1 cellular context compared by ENCODE assay signal in the genomic region with DNA sequence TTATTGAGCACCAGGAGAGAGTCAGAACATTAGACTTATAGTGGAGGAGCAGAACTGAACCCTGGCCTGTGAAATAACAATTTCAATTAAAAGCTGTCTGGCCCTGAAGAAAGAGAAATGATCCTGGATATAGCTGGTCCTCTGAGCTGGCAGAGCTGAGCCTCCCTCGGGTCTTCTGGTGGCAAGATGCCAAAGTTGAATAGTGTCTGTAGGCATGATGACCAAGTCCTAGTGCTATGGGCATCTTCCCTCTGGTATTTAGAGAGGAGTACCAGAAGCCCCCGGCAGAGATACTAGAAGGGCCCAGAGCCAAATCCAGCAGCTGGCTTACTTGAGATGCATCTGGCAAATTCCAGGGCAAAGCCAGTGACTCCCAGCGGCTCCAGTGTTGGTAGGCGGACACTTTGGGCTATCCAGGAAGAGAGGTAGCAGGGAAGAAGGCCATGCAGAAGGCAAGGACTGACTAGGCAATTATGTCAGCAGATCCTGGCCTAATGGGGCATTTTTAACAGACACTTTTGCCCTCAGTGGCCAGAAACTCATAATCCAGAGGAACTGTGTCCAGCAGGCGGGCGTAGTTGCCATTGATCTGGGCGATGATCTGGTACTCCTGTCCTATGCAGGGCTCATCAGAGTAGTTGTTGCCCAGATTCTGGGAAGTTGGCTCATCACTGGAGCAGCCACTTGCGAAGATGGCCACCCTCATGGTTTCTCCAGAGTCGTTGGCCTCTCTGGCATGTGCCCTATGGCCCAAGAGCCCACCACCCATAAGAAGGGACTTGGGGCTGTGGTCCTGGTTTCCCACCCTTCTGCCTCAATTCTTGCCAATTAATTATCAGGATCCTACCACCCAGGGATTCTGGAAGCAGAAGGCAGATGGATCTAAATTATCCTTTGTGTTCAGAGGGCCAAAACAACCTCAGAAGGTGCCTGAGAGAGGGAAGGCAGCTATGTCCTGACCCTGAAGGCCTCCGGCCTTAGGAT.
TF ChIP-seq lines count a peak whose summit lies in the region.

No MANE protein-coding gene starts in this region.

TF ChIP-seq in K562, 482 proteins besides CTCF, POLR2A, EP300 and RAD21 (continued from another document and continues in another):
- TF ChIP-seq, protein P1, sequence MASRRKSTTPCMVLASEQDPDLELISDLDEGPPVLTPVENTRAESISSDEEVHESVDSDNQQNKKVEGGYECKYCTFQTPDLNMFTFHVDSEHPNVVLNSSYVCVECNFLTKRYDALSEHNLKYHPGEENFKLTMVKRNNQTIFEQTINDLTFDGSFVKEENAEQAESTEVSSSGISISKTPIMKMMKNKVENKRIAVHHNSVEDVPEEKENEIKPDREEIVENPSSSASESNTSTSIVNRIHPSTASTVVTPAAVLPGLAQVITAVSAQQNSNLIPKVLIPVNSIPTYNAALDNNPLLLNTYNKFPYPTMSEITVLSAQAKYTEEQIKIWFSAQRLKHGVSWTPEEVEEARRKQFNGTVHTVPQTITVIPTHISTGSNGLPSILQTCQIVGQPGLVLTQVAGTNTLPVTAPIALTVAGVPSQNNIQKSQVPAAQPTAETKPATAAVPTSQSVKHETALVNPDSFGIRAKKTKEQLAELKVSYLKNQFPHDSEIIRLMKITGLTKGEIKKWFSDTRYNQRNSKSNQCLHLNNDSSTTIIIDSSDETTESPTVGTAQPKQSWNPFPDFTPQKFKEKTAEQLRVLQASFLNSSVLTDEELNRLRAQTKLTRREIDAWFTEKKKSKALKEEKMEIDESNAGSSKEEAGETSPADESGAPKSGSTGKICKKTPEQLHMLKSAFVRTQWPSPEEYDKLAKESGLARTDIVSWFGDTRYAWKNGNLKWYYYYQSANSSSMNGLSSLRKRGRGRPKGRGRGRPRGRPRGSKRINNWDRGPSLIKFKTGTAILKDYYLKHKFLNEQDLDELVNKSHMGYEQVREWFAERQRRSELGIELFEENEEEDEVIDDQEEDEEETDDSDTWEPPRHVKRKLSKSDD (conservative IDR thresholded peaks at IDR 0.05; ENCODE audit: low read length), result no peak
- TF ChIP-seq ZBTB17 (CRISPR knock-in tag; IDR thresholded peaks at IDR 0.05) (0 out of 2 replicates have a peak, but pooled peaks have one; percentile 55), PML (IDR thresholded peaks at IDR 0.05; ENCODE audit: low read length) (peak; percentile 17), ZNF239 (CRISPR knock-in tag; IDR thresholded peaks at IDR 0.05) (no peak), U2AF1 (optimal IDR thresholded peaks at IDR 0.05; ENCODE audit: low read depth, low read length) (no peak), CEBPG (CRISPR knock-in tag; IDR thresholded peaks at IDR 0.05) (no peak), CEBPG (tag; conservative IDR thresholded peaks at IDR 0.05 in 1 of 2, IDR thresholded peaks at IDR 0.05 in 1 of 2) (no peak), ATF4 (CRISPR knock-in tag; IDR thresholded peaks at IDR 0.05) (peak; percentile 55), TAF15 (IDR thresholded peaks at IDR 0.05; ENCODE audit: low read depth, low read length) (no peak), FOXK1 (CRISPR knock-in tag; IDR thresholded peaks at IDR 0.05; ENCODE audit: borderline replicate concordance) (no peak), PHTF2 (CRISPR knock-in tag; IDR thresholded peaks at IDR 0.05) (peak; percentile 71; the same call in 1 of the 2 replicates), SRSF1 (IDR thresholded peaks at IDR 0.05; ENCODE audit: low read depth, low read length) (no peak), FOS (IDR thresholded peaks at IDR 0.05; ENCODE audit: extremely low read depth, insufficient read length) (no peak), IRF1 (CRISPR knock-in tag; IDR thresholded peaks at IDR 0.05; ENCODE audit: borderline replicate concordance) (no peak), ATF7 (IDR thresholded peaks at IDR 0.05) (no peak), RERE (CRISPR knock-in tag; IDR thresholded peaks at IDR 0.05; ENCODE audit: borderline replicate concordance) (no peak), BRD9 (IDR thresholded peaks at IDR 0.05; ENCODE audit: low read depth, partially characterized antibody) (no peak), KDM5B (IDR thresholded peaks at IDR 0.05; ENCODE audit: insufficient replicate concordance, low read depth, low read length) (peak; percentile 42), ZC3H11A (IDR thresholded peaks at IDR 0.05; ENCODE audit: low read depth, low read length) (no peak), GTF2A2 (tag; IDR thresholded peaks at IDR 0.05) (no peak), ZBTB26 (CRISPR knock-in tag; IDR thresholded peaks at IDR 0.05) (no peak), ZNF518B (CRISPR knock-in tag; IDR thresholded peaks at IDR 0.05) (no peak), ZNF785 (CRISPR knock-in tag; IDR thresholded peaks at IDR 0.05) (no peak), ZC3H8 (IDR thresholded peaks at IDR 0.05) (no peak), ZNF592 (IDR thresholded peaks at IDR 0.05) (peak; percentile 38; the same call in 1 of the 2 replicates), CBFA2T3 (IDR thresholded peaks at IDR 0.05) (no peak), TCFL5 (CRISPR knock-in tag; conservative IDR thresholded peaks at IDR 0.05) (no peak), POLR2AphosphoS2 (IDR thresholded peaks at IDR 0.05; ENCODE audit: low read length) (peak; percentile 94), TEAD1 (CRISPR knock-in tag; IDR thresholded peaks at IDR 0.05) (peak in 1 of 2 experiments; percentile 39; a peak in 1 of 4 replicates), PTBP1 (IDR thresholded peaks at IDR 0.05; ENCODE audit: low read depth, low read length) (no peak), NFE2L1 (tag; IDR thresholded peaks at IDR 0.05; ENCODE audit: borderline replicate concordance, low read depth) (no peak)
- TF ChIP-seq, protein P2, sequence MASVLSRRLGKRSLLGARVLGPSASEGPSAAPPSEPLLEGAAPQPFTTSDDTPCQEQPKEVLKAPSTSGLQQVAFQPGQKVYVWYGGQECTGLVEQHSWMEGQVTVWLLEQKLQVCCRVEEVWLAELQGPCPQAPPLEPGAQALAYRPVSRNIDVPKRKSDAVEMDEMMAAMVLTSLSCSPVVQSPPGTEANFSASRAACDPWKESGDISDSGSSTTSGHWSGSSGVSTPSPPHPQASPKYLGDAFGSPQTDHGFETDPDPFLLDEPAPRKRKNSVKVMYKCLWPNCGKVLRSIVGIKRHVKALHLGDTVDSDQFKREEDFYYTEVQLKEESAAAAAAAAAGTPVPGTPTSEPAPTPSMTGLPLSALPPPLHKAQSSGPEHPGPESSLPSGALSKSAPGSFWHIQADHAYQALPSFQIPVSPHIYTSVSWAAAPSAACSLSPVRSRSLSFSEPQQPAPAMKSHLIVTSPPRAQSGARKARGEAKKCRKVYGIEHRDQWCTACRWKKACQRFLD (CRISPR knock-in tag; IDR thresholded peaks at IDR 0.05), result 0 out of 2 replicates have a peak, but pooled peaks have one; percentile 1
